ENCODE assay signal across 8 cellular contexts in genomic region chr14:92122351-92122677, GRCh38. TPM values are rescaled to one million over a fixed set of nuclear protein-coding genes. Genes with fewer than 3 reads are reported as not detected.
DNase-seq lines count a peak whose midpoint lies in the region; ATAC-seq and TF ChIP-seq lines count a peak whose summit lies in the region.

No MANE protein-coding gene starts in this region.

- H3K27me3 ChIP-seq in brain microvascular endothelial cell (replicated peaks): no peaks in the 10 kb centered on the region
- H3K27me3 ChIP-seq in smooth muscle cell (ENCODE audit: low read depth): no peaks in the 10 kb centered on the region

- H3K4me3 ChIP-seq in brain microvascular endothelial cell (ENCODE audit: low read depth, low read length) (peak overlapping the region; percentile 96), smooth muscle cell (peak overlapping the region; percentile 99)

- whole genome bisulfite sequencing in smooth muscle cell (ENCODE audit: low lambda C conversion rate): under 1% methylated on average over 22 of the region's 22 CpGs

- H2AFZ ChIP-seq in smooth muscle cell (ENCODE audit: low read depth): peak overlapping the region; percentile 100

- no peaks in the 10 kb centered on the region for H4K20me1 ChIP-seq in smooth muscle cell (ENCODE audit: low read depth)

- H3K4me2 ChIP-seq in smooth muscle cell: peak overlapping the region; percentile 91

- no peaks in the 10 kb centered on the region for H3F3A ChIP-seq in smooth muscle cell (ENCODE audit: low read depth)

- H3K36me3 ChIP-seq in brain microvascular endothelial cell (replicated peaks) (peaks cover 5% of the 10 kb centered on the region), smooth muscle cell (ENCODE audit: low read depth) (peaks cover 3% of the 10 kb centered on the region)

- DNase-seq in DMS79 (lab: John Stamatoyannopoulos, UW): peak; percentile 51
- DNase-seq in NCI-H2171 treated with DMSO at 0.1 percent for 48 hours (lab: John Stamatoyannopoulos, UW): peak; percentile 67
- DNase-seq in brain microvascular endothelial cell: peak; percentile 18
- peak; percentile 43 for DNase-seq in inferior parietal cortex (ENCODE audit: extremely low spot score)
- DNase-seq in smooth muscle cell (lab: John Stamatoyannopoulos, UW; ENCODE audit: unreplicated experiment): no peak
- no peak for DNase-seq in epidermal melanocyte (ENCODE audit: insufficient read length, low spot score)

- no peaks in the 10 kb centered on the region for H3K9me3 ChIP-seq in smooth muscle cell (replicated peaks; ENCODE audit: low read depth)

- H3K9ac ChIP-seq in smooth muscle cell (ENCODE audit: low read depth): peak overlapping the region; percentile 100

- H3K27ac ChIP-seq in brain microvascular endothelial cell: peak overlapping the region; percentile 89
- peak overlapping the region; percentile 99 for H3K27ac ChIP-seq in smooth muscle cell (ENCODE audit: low read depth)

- in situ Hi-C loops in brain microvascular endothelial cell (cut with HindIII; ENCODE audit: low pct_ligation_motif_present, low sequenced_read_pairs): no loop called here

- no peak for TF ChIP-seq CTCF in brain microvascular endothelial cell (IDR thresholded peaks at IDR 0.05; ENCODE audit: low read depth, low read length, missing control alignments)
- no peak for TF ChIP-seq CTCF in smooth muscle cell (IDR thresholded peaks at IDR 0.05; ENCODE audit: borderline replicate concordance, insufficient read depth, poor library complexity, severe bottlenecking)

- H3K4me1 ChIP-seq in smooth muscle cell (ENCODE audit: low read depth): peaks cover 10% of the 10 kb centered on the region

- ATAC-seq in GM21367 (IDR thresholded peaks at IDR 0.05; ENCODE audit: unreplicated experiment): peak; percentile 3
- ATAC-seq in HG03097 (IDR thresholded peaks at IDR 0.05; ENCODE audit: low FRiP score, unreplicated experiment): no peak

- peaks cover 46% of the 10 kb centered on the region for H3K79me2 ChIP-seq in smooth muscle cell (ENCODE audit: low read depth)

RNA-seq across cellular contexts. Expression of gene CPSF2, which starts 0.5 kb away (rescaled TPM):
- total RNA-seq in smooth muscle cell: 53.7 and 64.3 TPM in 2 replicates
- polyA plus RNA-seq in smooth muscle cell: 29.2 and 33.2 TPM in 2 replicates

RNA-seq across cellular contexts. Expression of gene NDUFB1, which starts 0.8 kb away (rescaled TPM):
- 369 and 467 TPM in 2 replicates for total RNA-seq in smooth muscle cell
- 188 and 219 TPM in 2 replicates for polyA plus RNA-seq in smooth muscle cell

RNA-seq across cellular contexts. Expression of gene ATXN3, which starts 15.9 kb away (rescaled TPM):
- total RNA-seq in smooth muscle cell: 21.7 and 52.3 TPM in 2 replicates
- polyA plus RNA-seq in smooth muscle cell: 10.0 and 21.4 TPM in 2 replicates

Comparison
In these comparisons a context has a peak if more than half of its experiments do, and no peak if none do; other contexts are left out.
1. DNase-seq: peak in DMS79 (single experiment), NCI-H2171 treated with DMSO at 0.1 percent for 48 hours (single experiment), brain microvascular endothelial cell (single experiment) and inferior parietal cortex (single experiment); none in smooth muscle cell (single experiment) and epidermal melanocyte (single experiment).